ENCODE assay signal across 19 cellular contexts in the genomic region with DNA sequence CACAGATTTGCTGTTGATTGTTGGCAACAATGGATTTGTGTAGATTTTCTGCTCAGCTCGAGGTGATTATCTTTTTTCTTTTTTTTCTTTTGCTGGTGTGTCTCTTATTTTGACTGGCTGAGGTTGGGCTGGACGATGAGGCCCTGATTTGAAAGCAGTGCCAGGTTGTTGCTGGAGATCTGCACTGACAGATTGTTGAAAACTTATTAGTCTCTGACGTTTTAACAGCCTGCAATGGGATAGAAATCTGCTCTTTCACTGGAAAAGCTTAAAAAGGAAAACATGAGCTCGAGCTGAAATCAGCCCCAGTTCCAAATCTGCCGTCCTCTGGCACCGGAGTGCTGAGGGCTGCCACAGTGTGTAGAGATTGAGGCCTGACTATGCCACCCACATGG.
DNase-seq lines count a peak whose midpoint lies in the region.
"Had no signal": no experiment of that assay in that cellular context is flagged by ENCODE, and none has a peak within 500 bp of the region (broad histone marks: within the 10 kb centered on the region; RNA-seq: fewer than 3 reads in every experiment).

No MANE protein-coding gene starts in this region.

- peak overlapping the region; percentile 44 for H2AK5ac ChIP-seq in mesenchymal stem cell (ENCODE audit: low read length, severe bottlenecking)

- H3K27ac ChIP-seq in mesenchymal stem cell (ENCODE audit: low read length, poor library complexity, severe bottlenecking) = no peak overlapping the region
- H3K27ac ChIP-seq in stomach smooth muscle (ENCODE audit: low read length) = peak overlapping the region; percentile 66
- H3K27ac ChIP-seq: KMS-11 had no signal

- H3K4me1 ChIP-seq in endocrine pancreas (ENCODE audit: control insufficient read depth, insufficient read depth, low read length) = no peaks in the 10 kb centered on the region
- H3K4me1 ChIP-seq in mesenchymal stem cell (ENCODE audit: control insufficient read depth, insufficient read depth, low read depth, low read length) = peaks cover 4% of the 10 kb centered on the region
- peaks cover 7% of the 10 kb centered on the region for H3K4me1 ChIP-seq in stomach smooth muscle (ENCODE audit: control insufficient read depth, insufficient read depth, low read length)

- no peak overlapping the region for H4K91ac ChIP-seq in mesenchymal stem cell (ENCODE audit: low read length)

- H3K18ac ChIP-seq in mesenchymal stem cell (ENCODE audit: low read depth in 1 of 2, low read length in 2 of 2) = no peak overlapping the region

- no peak overlapping the region for H3K4me2 ChIP-seq in mesenchymal stem cell (ENCODE audit: low read length, poor library complexity, severe bottlenecking)
- H3K4me2 ChIP-seq: KMS-11 had no signal

- no peak overlapping the region for H3K4ac ChIP-seq in mesenchymal stem cell (ENCODE audit: low read depth in 1 of 2, low read length in 2 of 2)

- DNase-seq in NCI-H446 treated with DMSO at 0.1 percent for 48 hours (lab: John Stamatoyannopoulos, UW) (peak; percentile 94), mesenchymal stem cell (no peak), inferior parietal cortex (ENCODE audit: extremely low spot score) (no peak), germinal center (ENCODE audit: low spot score) (no peak), NCI-H128 (lab: John Stamatoyannopoulos, UW; ENCODE audit: unreplicated experiment) (no peak), DMS79 (lab: John Stamatoyannopoulos, UW) (no peak)
- DNase-seq: activated CD4-positive, alpha-beta T cell treated with anti-CD3 and anti-CD28 coated beads, Interleukin-2, amount 10 ng/mL, durations not matched to agents 7 days and 5 days; activated T-cell treated with anti-CD3 and anti-CD28 coated beads, Interleukin-2, amount 50 U/mL, for 48 hours; Calu3; glutamatergic neuron; H7; kidney glomerular epithelial cell; naive thymus-derived CD8-positive, alpha-beta T cell; NCI-H1436; RPMI8226 had no signal

- no peak overlapping the region for H3K23ac ChIP-seq in mesenchymal stem cell (ENCODE audit: low read length in 2 of 2)

- peak overlapping the region; percentile 53 for H3K4me3 ChIP-seq in endocrine pancreas (ENCODE audit: control insufficient read depth, insufficient read depth, low read length)
- H3K4me3 ChIP-seq in mesenchymal stem cell (ENCODE audit: insufficient read depth in 1 of 2, low read depth in 1 of 2, low read length in 2 of 2) = peak overlapping the region in 1 of 2 experiments; percentile 64
- H3K4me3 ChIP-seq in stomach smooth muscle (ENCODE audit: low read length in 2 of 2) = peak overlapping the region; percentile 29 to 57
- H3K4me3 ChIP-seq: adrenal gland had no signal

- WGBS in mesenchymal stem cell = 67% methylated on average over 6 of the region's 6 CpGs

- no peak overlapping the region for H2BK15ac ChIP-seq in mesenchymal stem cell (ENCODE audit: low read depth, poor library complexity, severe bottlenecking)

- no peak overlapping the region for H4K8ac ChIP-seq in mesenchymal stem cell (ENCODE audit: low read length)

- H3K36me3 ChIP-seq in endocrine pancreas (ENCODE audit: control insufficient read depth, insufficient read depth, low read length) (no peaks in the 10 kb centered on the region), mesenchymal stem cell (ENCODE audit: control insufficient read depth in 1 of 2, insufficient read depth in 2 of 2, low read depth in 1 of 2, low read length in 2 of 2) (no peaks in the 10 kb centered on the region), stomach smooth muscle (ENCODE audit: control insufficient read depth in 2 of 2, insufficient read depth in 2 of 2, low read length in 2 of 2) (no peaks in the 10 kb centered on the region)
- H3K36me3 ChIP-seq: adrenal gland had no signal

- H3K27me3 ChIP-seq in endocrine pancreas (ENCODE audit: control insufficient read depth, insufficient read depth, low read length) (no peaks in the 10 kb centered on the region), mesenchymal stem cell (ENCODE audit: control insufficient read depth in 1 of 2, insufficient read depth in 1 of 2, low read length in 2 of 2) (no peaks in the 10 kb centered on the region), stomach smooth muscle (ENCODE audit: control insufficient read depth in 1 of 2, insufficient read depth in 2 of 2, low read length in 2 of 2) (no peaks in the 10 kb centered on the region)
- H3K27me3 ChIP-seq: adrenal gland had no signal

- H3K79me1 ChIP-seq in mesenchymal stem cell (replicated peaks; ENCODE audit: low read length, poor library complexity, severe bottlenecking) = no peaks in the 10 kb centered on the region

- H3K9me3 ChIP-seq in endocrine pancreas (ENCODE audit: control insufficient read depth, low read length) = no peaks in the 10 kb centered on the region
- H3K9me3 ChIP-seq in mesenchymal stem cell (ENCODE audit: control insufficient read depth, low read length) = no peaks in the 10 kb centered on the region
- H3K9me3 ChIP-seq in stomach smooth muscle (ENCODE audit: control insufficient read depth in 2 of 2, low read length in 2 of 2) = no peaks in the 10 kb centered on the region
- H3K9me3 ChIP-seq: adrenal gland had no signal

- no peak overlapping the region for H3K9ac ChIP-seq in endocrine pancreas (ENCODE audit: control insufficient read depth, insufficient read depth, low read length)
- peak overlapping the region; percentile 82 for H3K9ac ChIP-seq in mesenchymal stem cell (ENCODE audit: low read length)
- peak overlapping the region; percentile 20 to 55 for H3K9ac ChIP-seq in stomach smooth muscle (ENCODE audit: low read length in 2 of 2)
- H3K9ac ChIP-seq: KMS-11 had no signal

- no peak overlapping the region for H2BK120ac ChIP-seq in mesenchymal stem cell (ENCODE audit: low read depth, low read length)

- H2BK5ac ChIP-seq in mesenchymal stem cell (ENCODE audit: low read depth, low read length, poor library complexity, severe bottlenecking) = no peak overlapping the region

- H2AFZ ChIP-seq in mesenchymal stem cell (ENCODE audit: low read depth, low read length) = no peak overlapping the region

- no peak overlapping the region for H3K14ac ChIP-seq in mesenchymal stem cell (ENCODE audit: low read length in 2 of 2)

- H2BK12ac ChIP-seq in mesenchymal stem cell (ENCODE audit: low read length in 2 of 2) = peak overlapping the region in 1 of 2 experiments; percentile 10
